Comparison of ENCODE assay signal across 8 cellular contexts in genomic region chr19:29662604-29663404, GRCh38. TPM values are rescaled to one million over a fixed set of nuclear protein-coding genes. Genes with fewer than 3 reads are reported as not detected.
A peak's percentile ranks its signal among the peaks of the same experiment; 100 is the strongest.
DNase-seq lines count a peak whose midpoint lies in the region; ATAC-seq and TF ChIP-seq lines count a peak whose summit lies in the region.

No MANE protein-coding gene starts in this region.

- peaks cover 21% of the 10 kb centered on the region for H3K4me1 Mint-ChIP-seq in WTC11

- DNase-seq in GM03348 (ENCODE audit: low spot score) (peak; percentile 94), RPMI7951 (ENCODE audit: low read depth) (peak; percentile 96), epithelial cell of esophagus (ENCODE audit: low read depth) (peak; percentile 81), non-pigmented ciliary epithelial cell (ENCODE audit: low read depth) (peak; percentile 70), WTC11 (ENCODE audit: low spot score) (no peak), pons (ENCODE audit: low spot score) (no peak)

- no peak overlapping the region for H3K4me3 Mint-ChIP-seq in WTC11

- no peaks in the 10 kb centered on the region for H3K9me3 Mint-ChIP-seq in WTC11

- H3K36me3 Mint-ChIP-seq in WTC11: no peaks in the 10 kb centered on the region

- H3K4me3 ChIP-seq in epithelial cell of esophagus (ENCODE audit: low read length): no peak overlapping the region

- no peaks in the 10 kb centered on the region for H3K27me3 Mint-ChIP-seq in WTC11 (ENCODE audit: low read depth)

- ATAC-seq in WTC11 (no peak), GM21717 (IDR thresholded peaks at IDR 0.05; ENCODE audit: unreplicated experiment) (no peak), GM19324 (IDR thresholded peaks at IDR 0.05; ENCODE audit: low FRiP score, unreplicated experiment) (no peak)

- CTCF ChIA-PET in WTC11 (lab: Charles Lee): interaction anchor here (0.8 to 1.1 kb wide), 4 partner anchors 9 to 211 kb away, joined by 3 to 4 read pairs (median 4); no protein-coding TSS in a partner anchor

- no peak for TF ChIP-seq CTCF in epithelial cell of esophagus (IDR thresholded peaks at IDR 0.05; ENCODE audit: insufficient read depth, low read depth, low read length, missing control alignments)
- TF ChIP-seq CTCF in WTC11 (IDR thresholded peaks at IDR 0.05): no peak

- POLR2A ChIA-PET in WTC11 (lab: Charles Lee): no interaction called here

- no peak overlapping the region for H3K27ac Mint-ChIP-seq in WTC11

TF ChIP-seq in WTC11, 78 proteins besides CTCF, POLR2A, EP300 and RAD21:
- no peak for TF ChIP-seq ERG (CRISPR knock-in tag; IDR thresholded peaks at IDR 0.05)
- TF ChIP-seq NR3C1 (CRISPR knock-in tag; conservative IDR thresholded peaks at IDR 0.05; ENCODE audit: low read depth): no peak
- no peak for TF ChIP-seq FOXP4 (CRISPR knock-in tag; IDR thresholded peaks at IDR 0.05)
- TF ChIP-seq ZNF263 (CRISPR knock-in tag; IDR thresholded peaks at IDR 0.05; ENCODE audit: low read depth): no peak
- TF ChIP-seq GTF2I (CRISPR knock-in tag; conservative IDR thresholded peaks at IDR 0.05): no peak
- TF ChIP-seq HMGXB4 (CRISPR knock-in tag; IDR thresholded peaks at IDR 0.05): no peak
- no peak for TF ChIP-seq SMAD3 (CRISPR knock-in tag; IDR thresholded peaks at IDR 0.05; ENCODE audit: borderline replicate concordance)
- no peak for TF ChIP-seq PRDM15 (CRISPR knock-in tag; IDR thresholded peaks at IDR 0.05)
- no peak for TF ChIP-seq ZNF532 (CRISPR knock-in tag; IDR thresholded peaks at IDR 0.05; ENCODE audit: borderline replicate concordance)

RNA-seq across cellular contexts. Expression of gene PLEKHF1, which starts 2.5 kb away (rescaled TPM):
- total RNA-seq in RPMI7951 (2014; rRNA removed; shearing (Covaris generic)): 12.9 and 14.3 TPM in 2 replicates
- total RNA-seq in WTC11 (2021): 10.8 to 17.9 TPM (median 14.0 TPM) in 3 replicates

RNA-seq across cellular contexts. Expression of gene C19orf12, which starts 52.3 kb away (rescaled TPM):
- total RNA-seq in RPMI7951 (2014; rRNA removed; shearing (Covaris generic)): 32.8 and 33.0 TPM in 2 replicates
- total RNA-seq in WTC11 (2021): 15.5 to 19.0 TPM (median 17.2 TPM) in 3 replicates

RNA-seq across cellular contexts. Expression of gene POP4, which starts 56.7 kb away (rescaled TPM):
- 134 and 145 TPM in 2 replicates for total RNA-seq in RPMI7951 (2014; rRNA removed; shearing (Covaris generic))
- 45.1 to 52.9 TPM (median 46.7 TPM) in 3 replicates for total RNA-seq in WTC11 (2021)

Comparison
In these comparisons a context has a peak if more than half of its experiments do, and no peak if none do; other contexts are left out.
1. DNase-seq: peak in GM03348 (single experiment), RPMI7951 (single experiment), epithelial cell of esophagus (single experiment) and non-pigmented ciliary epithelial cell (single experiment); none in WTC11 (single experiment) and pons (single experiment).